ENCODE assay signal across 11 cellular contexts in the genomic region with DNA sequence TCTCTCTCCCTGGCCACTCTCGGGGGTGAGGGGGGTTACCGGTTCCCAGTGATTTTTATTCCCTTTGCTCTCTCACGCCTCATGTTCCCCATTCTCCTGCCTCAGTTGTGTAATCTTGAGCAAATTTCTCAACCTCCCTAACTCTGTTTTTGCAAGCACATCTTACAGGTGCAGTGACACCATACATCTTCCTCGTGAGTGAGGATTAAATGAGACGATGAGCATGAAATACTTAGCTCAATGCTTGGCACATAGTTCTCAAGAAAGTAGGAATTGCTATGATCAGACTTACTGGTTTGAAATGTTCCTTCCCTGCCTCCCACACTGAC. TPM values are rescaled to one million over a fixed set of nuclear protein-coding genes. Genes with fewer than 3 reads are reported as not detected.
DNase-seq lines count a peak whose midpoint lies in the region; ATAC-seq and TF ChIP-seq lines count a peak whose summit lies in the region.
"Had no signal": no experiment of that assay in that cellular context is flagged by ENCODE, and none has a peak within 500 bp of the region (broad histone marks: within the 10 kb centered on the region; RNA-seq: fewer than 3 reads in every experiment).

No MANE protein-coding gene starts in this region.

- peak overlapping the region; percentile 87 to 88 for H3K4me3 Mint-ChIP-seq in activated T-cell treated with anti-CD3 and anti-CD28 coated beads, Interleukin-2, amount 50 U/mL, for 72 hours
- H3K4me3 Mint-ChIP-seq in activated T-helper 2 cell treated with anti-CD3 and anti-CD28 coated beads, Interferon-gamma antibody, Interleukin-2, Interleukin-4, amounts not matched to agents 10 μg/mL and 5 μg/mL and 100 μg/mL, durations not matched to agents 14 hours and 24 hours and 36 hours (ENCODE audit: low read depth): peak overlapping the region; percentile 60

- peaks cover 59% of the 10 kb centered on the region for H3K4me1 Mint-ChIP-seq in activated T-cell treated with anti-CD3 and anti-CD28 coated beads, Interleukin-2, amount 50 U/mL, for 72 hours (ENCODE audit: low read depth)
- H3K4me1 Mint-ChIP-seq in activated T-helper 2 cell treated with anti-CD3 and anti-CD28 coated beads, Interferon-gamma antibody, Interleukin-2, Interleukin-4, amounts not matched to agents 10 μg/mL and 5 μg/mL and 100 μg/mL, durations not matched to agents 14 hours and 24 hours and 36 hours (ENCODE audit: low read depth): peaks cover 55% of the 10 kb centered on the region

- no peak for TF ChIP-seq POLR2A in transverse colon (IDR thresholded peaks at IDR 0.05)
- no peak for TF ChIP-seq POLR2A in lower leg skin (IDR thresholded peaks at IDR 0.05)

- H3K27me3 Mint-ChIP-seq in activated T-cell treated with anti-CD3 and anti-CD28 coated beads, Interleukin-2, amount 50 U/mL, for 72 hours (ENCODE audit: low read depth): peaks cover 24% of the 10 kb centered on the region
- no peaks in the 10 kb centered on the region for H3K27me3 Mint-ChIP-seq in activated T-helper 2 cell treated with anti-CD3 and anti-CD28 coated beads, Interferon-gamma antibody, Interleukin-2, Interleukin-4, amounts not matched to agents 10 μg/mL and 5 μg/mL and 100 μg/mL, durations not matched to agents 14 hours and 24 hours and 36 hours (ENCODE audit: low read depth)

- peak overlapping the region; percentile 32 for H3K4me3 ChIP-seq in lower lobe of right lung
- peak overlapping the region in 1 of 4 donors; percentile 42 for H3K4me3 ChIP-seq in transverse colon
- no peak overlapping the region for H3K4me3 ChIP-seq in lower leg skin (ENCODE audit: low read depth, poor library complexity, severe bottlenecking)

- WGBS in transverse colon (ENCODE audit: low coverage in 1 of 2), 2 donors: 43 to 71% methylated on average over 1 to 5 of the region's 5 CpGs
- 46 to 49% methylated on average over 5 of the region's 5 CpGs for WGBS in lower leg skin, 2 donors

- peaks cover 7 to 8% of the 10 kb centered on the region in 2 donors for H3K36me3 Mint-ChIP-seq in activated T-cell treated with anti-CD3 and anti-CD28 coated beads, Interleukin-2, amount 50 U/mL, for 72 hours (ENCODE audit: insufficient read depth in 2 of 2)
- peaks cover 25% of the 10 kb centered on the region for H3K36me3 Mint-ChIP-seq in activated T-helper 2 cell treated with anti-CD3 and anti-CD28 coated beads, Interferon-gamma antibody, Interleukin-2, Interleukin-4, amounts not matched to agents 10 μg/mL and 5 μg/mL and 100 μg/mL, durations not matched to agents 14 hours and 24 hours and 36 hours (ENCODE audit: low read depth)

- H3K27me3 ChIP-seq in lower lobe of right lung (ENCODE audit: low read depth): no peaks in the 10 kb centered on the region
- H3K27me3 ChIP-seq in transverse colon: peaks cover 27% of the 10 kb centered on the region

- in situ Hi-C loops in transverse colon (cut with MboI; ENCODE audit: low pct_ligation_motif_present in 1 of 4, low pct_unique_long_range_greater_than_20kb in 1 of 4, low sequenced_read_pairs in 3 of 4): no loop called here

- no peaks in the 10 kb centered on the region for H3K9me3 ChIP-seq in lower lobe of right lung
- H3K9me3 ChIP-seq in transverse colon: no peaks in the 10 kb centered on the region

- H3K36me3 ChIP-seq in lower lobe of right lung: no peaks in the 10 kb centered on the region
- no peaks in the 10 kb centered on the region for H3K36me3 ChIP-seq in transverse colon

- TF ChIP-seq CTCF in lower lobe of right lung (IDR thresholded peaks at IDR 0.05): no peak
- TF ChIP-seq CTCF in transverse colon (IDR thresholded peaks at IDR 0.05): no peak
- TF ChIP-seq CTCF in lower leg skin (IDR thresholded peaks at IDR 0.05): no peak

- H3K4me1 ChIP-seq in lower lobe of right lung: peaks cover 40% of the 10 kb centered on the region
- peaks cover 0 to 15% (median 8%) of the 10 kb centered on the region in 4 donors for H3K4me1 ChIP-seq in transverse colon

- TF ChIP-seq EP300 in transverse colon (IDR thresholded peaks at IDR 0.05; ENCODE audit: low read depth): no peak

- ATAC-seq in activated T-cell treated with anti-CD3 and anti-CD28 coated beads, Interleukin-2, amount 50 U/mL, for 72 hours (replicated peaks in 1 of 2): no peak
- ATAC-seq in lower lobe of right lung (peak in 1 of 2 donors; percentile 31), GM21360 (IDR thresholded peaks at IDR 0.05; ENCODE audit: unreplicated experiment) (no peak)

- intact Hi-C loops in activated T-helper 2 cell treated with anti-CD3 and anti-CD28 coated beads, Interferon-gamma antibody, Interleukin-2, Interleukin-4, amounts not matched to agents 10 μg/mL and 5 μg/mL and 100 μg/mL, durations not matched to agents 14 hours and 24 hours and 36 hours (cut with micrococcal nuclease): loop anchor here (5.0 kb wide), 2 partner anchors 40 to 155 kb away; no protein-coding TSS in a partner anchor
- intact Hi-C loops in lower lobe of right lung (cut with DNase I) (no loop called here), transverse colon (cut with DNase I; ENCODE audit: low total_unique reads) (no loop called here), lower leg skin (cut with DNase I; ENCODE audit: low total_unique reads) (no loop called here)

- H3K27ac Mint-ChIP-seq in activated T-cell treated with anti-CD3 and anti-CD28 coated beads, Interleukin-2, amount 50 U/mL, for 72 hours: peak overlapping the region; percentile 44
- peak overlapping the region; percentile 77 for H3K27ac Mint-ChIP-seq in activated T-helper 2 cell treated with anti-CD3 and anti-CD28 coated beads, Interferon-gamma antibody, Interleukin-2, Interleukin-4, amounts not matched to agents 10 μg/mL and 5 μg/mL and 100 μg/mL, durations not matched to agents 14 hours and 24 hours and 36 hours

- H3K9me3 Mint-ChIP-seq in activated T-cell treated with anti-CD3 and anti-CD28 coated beads, Interleukin-2, amount 50 U/mL, for 72 hours: no peaks in the 10 kb centered on the region
- no peaks in the 10 kb centered on the region for H3K9me3 Mint-ChIP-seq in activated T-helper 2 cell treated with anti-CD3 and anti-CD28 coated beads, Interferon-gamma antibody, Interleukin-2, Interleukin-4, amounts not matched to agents 10 μg/mL and 5 μg/mL and 100 μg/mL, durations not matched to agents 14 hours and 24 hours and 36 hours

- no peak for DNase-seq in activated T-cell treated with anti-CD3 and anti-CD28 coated beads, Interleukin-2, amount 50 U/mL, for 72 hours
- DNase-seq in activated T-cell treated with anti-CD3 and anti-CD28 coated beads, Interleukin-2, amount 50 U/mL, for 1 hour: no peak
- no peak for DNase-seq in activated T-helper 2 cell treated with anti-CD3 and anti-CD28 coated beads, Interferon-gamma antibody, Interleukin-2, Interleukin-4, amounts not matched to agents 10 μg/mL and 5 μg/mL and 100 μg/mL, durations not matched to agents 14 hours and 24 hours and 36 hours (ENCODE audit: low spot score)
- DNase-seq in lower lobe of right lung: no peak
- no peak for DNase-seq in transverse colon
- no peak for DNase-seq in GDM1 (lab: John Stamatoyannopoulos, UW)
- DNase-seq in lower leg skin (ENCODE audit: low spot score in 2 of 2): no peak
- DNase-seq: effector CD8-positive, alpha-beta T cell; NCI-H1694 treated with DMSO at 0.1 percent for 48 hours had no signal

- H3K27ac ChIP-seq in lower lobe of right lung (peak overlapping the region; percentile 53), transverse colon (peak overlapping the region in 3 of 4 donors; percentile 10 to 49 (median 39))

RNA-seq across cellular contexts. Expression of a gene that starts 2.0 kb away (rescaled TPM):
- total RNA-seq in activated T-cell treated with anti-CD3 and anti-CD28 coated beads, Interleukin-2, amount 50 U/mL, for 72 hours: 10 to 100 TPM; 35.4 to 86.2 TPM
- total RNA-seq in activated T-helper 2 cell treated with anti-CD3 and anti-CD28 coated beads, Interferon-gamma antibody, Interleukin-2, Interleukin-4, amounts not matched to agents 10 μg/mL and 5 μg/mL and 100 μg/mL, durations not matched to agents 14 hours and 24 hours and 36 hours: 112 and 115 TPM in 2 replicates
- total RNA-seq in lower lobe of right lung (0.47 TPM), transverse colon (under 1 TPM in 1 of 4 donors, not detected in 3; 0.48 TPM), lower leg skin (under 1 TPM in 1 of 4 donors, not detected in 3; 0.29 TPM)
- total RNA-seq: Right ventricle myocardium inferior had no signal

RNA-seq across cellular contexts. Expression of a gene that starts 18.8 kb away (rescaled TPM):
- 100 to 1,000 TPM; 247 to 273 TPM for total RNA-seq in activated T-cell treated with anti-CD3 and anti-CD28 coated beads, Interleukin-2, amount 50 U/mL, for 72 hours
- 498 and 514 TPM in 2 replicates for total RNA-seq in activated T-helper 2 cell treated with anti-CD3 and anti-CD28 coated beads, Interferon-gamma antibody, Interleukin-2, Interleukin-4, amounts not matched to agents 10 μg/mL and 5 μg/mL and 100 μg/mL, durations not matched to agents 14 hours and 24 hours and 36 hours
- total RNA-seq in lower lobe of right lung (187 TPM), transverse colon (100 to 1,000 TPM in 1 of 4 donors, 10 to 100 TPM in 3; 40.4 to 103 (median 82.8) TPM), lower leg skin (10 to 100 TPM; 74.8 to 94.0 (median 87.8) TPM)

Comparison
In these comparisons a context has a peak if more than half of its experiments do, and no peak if none do; other contexts are left out.
1. RNA of a gene that starts 2.0 kb away (total RNA-seq): 112 to 115 TPM in activated T-helper 2 cell treated with anti-CD3 and anti-CD28 coated beads, Interferon-gamma antibody, Interleukin-2, Interleukin-4, amounts not matched to agents 10 μg/mL and 5 μg/mL and 100 μg/mL, durations not matched to agents 14 hours and 24 hours and 36 hours and 35.4 to 86.2 TPM in activated T-cell treated with anti-CD3 and anti-CD28 coated beads, Interleukin-2, amount 50 U/mL, for 72 hours; 0.47 TPM in lower lobe of right lung (single experiment), 0.48 TPM in transverse colon and 0.29 TPM in lower leg skin; every median in the first group is over 10 times any median in the second.